Comparison of ENCODE assay signal across 8 cellular contexts in genomic region chr18:5073026-5073944, GRCh38.
DNase-seq lines count a peak whose midpoint lies in the region; ATAC-seq and TF ChIP-seq lines count a peak whose summit lies in the region.

No MANE protein-coding gene starts in this region.

- H3K27me3 ChIP-seq in right lobe of liver (no peaks in the 10 kb centered on the region), thyroid gland (no peaks in the 10 kb centered on the region)

- TF ChIP-seq CTCF in right lobe of liver (IDR thresholded peaks at IDR 0.05) (peak; percentile 43 to 54 (median 45)), thyroid gland (IDR thresholded peaks at IDR 0.05) (peak in 3 of 6 experiments; percentile 18 to 22 (median 20))

- 21% methylated on average over 9 of the region's 9 CpGs for WGBS in right lobe of liver (ENCODE audit: insufficient coverage, low coverage, low lambda C conversion rate, missing lambda C conversion rate)
- WGBS in thyroid gland, 2 donors = 40% methylated on average over 9 of the region's 9 CpGs

- H3K4me3 ChIP-seq in right lobe of liver = no peak overlapping the region
- H3K4me3 ChIP-seq in thyroid gland (replicated peaks in 1 of 3) = no peak overlapping the region

- H3K4me1 ChIP-seq in right lobe of liver = no peaks in the 10 kb centered on the region
- no peaks in the 10 kb centered on the region for H3K4me1 ChIP-seq in thyroid gland

- DNase-seq in Caki2 (ENCODE audit: low read depth) = peak; percentile 22
- peak; percentile 30 to 55 for DNase-seq in NOMO-1 (lab: John Stamatoyannopoulos, UW; ENCODE audit: unreplicated experiment in 2 of 2)
- peak; percentile 13 to 63 for DNase-seq in T47D (ENCODE audit: low read depth in 1 of 2, low spot score in 1 of 2)
- DNase-seq in right lobe of liver = no peak
- DNase-seq in thyroid gland = no peak

- ATAC-seq in GM18868 (IDR thresholded peaks at IDR 0.05; ENCODE audit: unreplicated experiment) (peak; percentile 87), HG03469 (IDR thresholded peaks at IDR 0.05; ENCODE audit: unreplicated experiment) (peak; percentile 74), right lobe of liver (peak; percentile 79 to 91 (median 88)), HG03045 (IDR thresholded peaks at IDR 0.05; ENCODE audit: unreplicated experiment) (no peak)

- TF ChIP-seq POLR2A in right lobe of liver (IDR thresholded peaks at IDR 0.05) = no peak
- no peak for TF ChIP-seq POLR2A in thyroid gland (IDR thresholded peaks at IDR 0.05)

- H3K9me3 ChIP-seq in right lobe of liver (no peaks in the 10 kb centered on the region), thyroid gland (no peaks in the 10 kb centered on the region)

- no peak overlapping the region for H3K27ac ChIP-seq in right lobe of liver
- H3K27ac ChIP-seq in thyroid gland = no peak overlapping the region

- in situ Hi-C loops in Caki2 (cut with HindIII; ENCODE audit: low pct_unique_long_range_greater_than_20kb, low sequenced_read_pairs) = no loop called here
- in situ Hi-C loops in T47D (cut with HindIII; ENCODE audit: low pct_unique_long_range_greater_than_20kb, low sequenced_read_pairs) = no loop called here

- no peaks in the 10 kb centered on the region for H3K36me3 ChIP-seq in right lobe of liver
- no peaks in the 10 kb centered on the region for H3K36me3 ChIP-seq in thyroid gland

- intact Hi-C loops in right lobe of liver (cut with DNase I) (no loop called here), thyroid gland (cut with DNase I) (no loop called here)

Comparison
In these comparisons a context has a peak if more than half of its experiments do, and no peak if none do; other contexts are left out.
1. DNase-seq: peak in Caki2 (single experiment), NOMO-1 (2 of 2) and T47D (2 of 2); none in right lobe of liver (0 of 3) and thyroid gland (0 of 2).